Comparison of ENCODE assay signal across 1 cellular context in the genomic region with DNA sequence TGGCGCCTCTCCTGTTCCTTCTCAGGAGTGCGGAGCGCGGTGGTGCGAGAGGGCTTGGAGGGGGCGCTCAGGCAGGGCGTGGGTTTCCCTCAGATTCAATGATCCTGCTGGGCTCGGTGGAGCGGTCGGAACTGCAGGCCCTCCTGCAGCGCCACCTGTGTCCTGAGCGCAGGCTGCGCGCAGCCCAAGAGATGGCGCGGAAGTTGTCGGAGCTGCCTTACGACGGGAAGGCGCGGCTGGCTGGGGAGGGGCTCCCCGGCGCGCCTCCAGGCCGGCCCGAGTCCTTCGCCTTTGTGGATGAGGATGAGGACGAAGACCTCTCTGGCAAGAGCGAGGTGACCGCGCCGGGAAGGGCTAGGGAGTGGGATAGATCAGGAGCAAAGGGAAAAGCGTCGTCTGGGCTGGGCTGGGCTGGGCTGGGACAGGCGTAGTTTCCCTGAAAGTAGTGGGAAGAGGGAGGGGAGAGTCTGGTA.
A peak's percentile ranks its signal among the peaks of the same experiment; 100 is the strongest.
TF ChIP-seq lines count a peak whose summit lies in the region.

No MANE protein-coding gene starts in this region.

TF ChIP-seq in HEK293, 187 proteins besides CTCF, POLR2A, EP300 and RAD21 (continued from another document):
- TF ChIP-seq, protein P1, sequence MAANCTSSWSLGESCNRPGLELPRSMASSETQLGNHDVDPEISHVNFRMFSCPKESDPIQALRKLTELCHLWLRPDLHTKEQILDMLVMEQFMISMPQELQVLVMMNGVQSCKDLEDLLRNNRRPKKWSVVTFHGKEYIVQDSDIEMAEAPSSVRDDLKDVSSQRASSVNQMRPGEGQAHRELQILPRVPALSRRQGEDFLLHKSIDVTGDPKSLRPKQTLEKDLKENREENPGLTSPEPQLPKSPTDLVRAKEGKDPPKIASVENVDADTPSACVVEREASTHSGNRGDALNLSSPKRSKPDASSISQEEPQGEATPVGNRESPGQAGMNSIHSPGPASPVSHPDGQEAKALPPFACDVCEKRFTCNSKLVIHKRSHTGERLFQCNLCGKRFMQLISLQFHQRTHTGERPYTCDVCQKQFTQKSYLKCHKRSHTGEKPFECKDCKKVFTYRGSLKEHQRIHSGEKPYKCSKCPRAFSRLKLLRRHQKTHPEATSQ (tag by site-specific recombination; IDR thresholded peaks at IDR 0.05), result no peak
- TF ChIP-seq, protein P2, sequence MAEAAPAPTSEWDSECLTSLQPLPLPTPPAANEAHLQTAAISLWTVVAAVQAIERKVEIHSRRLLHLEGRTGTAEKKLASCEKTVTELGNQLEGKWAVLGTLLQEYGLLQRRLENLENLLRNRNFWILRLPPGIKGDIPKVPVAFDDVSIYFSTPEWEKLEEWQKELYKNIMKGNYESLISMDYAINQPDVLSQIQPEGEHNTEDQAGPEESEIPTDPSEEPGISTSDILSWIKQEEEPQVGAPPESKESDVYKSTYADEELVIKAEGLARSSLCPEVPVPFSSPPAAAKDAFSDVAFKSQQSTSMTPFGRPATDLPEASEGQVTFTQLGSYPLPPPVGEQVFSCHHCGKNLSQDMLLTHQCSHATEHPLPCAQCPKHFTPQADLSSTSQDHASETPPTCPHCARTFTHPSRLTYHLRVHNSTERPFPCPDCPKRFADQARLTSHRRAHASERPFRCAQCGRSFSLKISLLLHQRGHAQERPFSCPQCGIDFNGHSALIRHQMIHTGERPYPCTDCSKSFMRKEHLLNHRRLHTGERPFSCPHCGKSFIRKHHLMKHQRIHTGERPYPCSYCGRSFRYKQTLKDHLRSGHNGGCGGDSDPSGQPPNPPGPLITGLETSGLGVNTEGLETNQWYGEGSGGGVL (tag by site-specific recombination; IDR thresholded peaks at IDR 0.05), result 0 out of 2 replicates have a peak, but pooled peaks have one; percentile 42
- TF ChIP-seq ZNF610 (tag by site-specific recombination; IDR thresholded peaks at IDR 0.05; ENCODE audit: borderline replicate concordance) (peak; percentile 61; the same call in 1 of the 2 replicates), SP7 (tag by site-specific recombination; IDR thresholded peaks at IDR 0.05) (0 out of 2 replicates have a peak, but pooled peaks have one; percentile 33), ZNF175 (tag by site-specific recombination; IDR thresholded peaks at IDR 0.05) (no peak)
- TF ChIP-seq, protein P3, sequence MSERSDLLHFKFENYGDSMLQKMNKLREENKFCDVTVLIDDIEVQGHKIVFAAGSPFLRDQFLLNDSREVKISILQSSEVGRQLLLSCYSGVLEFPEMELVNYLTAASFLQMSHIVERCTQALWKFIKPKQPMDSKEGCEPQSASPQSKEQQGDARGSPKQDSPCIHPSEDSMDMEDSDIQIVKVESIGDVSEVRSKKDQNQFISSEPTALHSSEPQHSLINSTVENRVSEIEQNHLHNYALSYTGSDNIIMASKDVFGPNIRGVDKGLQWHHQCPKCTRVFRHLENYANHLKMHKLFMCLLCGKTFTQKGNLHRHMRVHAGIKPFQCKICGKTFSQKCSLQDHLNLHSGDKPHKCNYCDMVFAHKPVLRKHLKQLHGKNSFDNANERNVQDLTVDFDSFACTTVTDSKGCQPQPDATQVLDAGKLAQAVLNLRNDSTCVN (tag by site-specific recombination; optimal IDR thresholded peaks at IDR 0.05), result peak; percentile 80
